ENCODE assay signal across 24 cellular contexts in genomic region chr15:81611679-81612078, GRCh38.
"Had no signal": no experiment of that assay in that cellular context is flagged by ENCODE, and none has a peak within 500 bp of the region (broad histone marks: within the 10 kb centered on the region; RNA-seq: fewer than 3 reads in every experiment).

No MANE protein-coding gene starts in this region.

- H3K27ac Mint-ChIP-seq: mesothelial cell of epicardium, naive B cell had no signal

- DNase-seq: dermis blood vessel endothelial cell; dorsolateral prefrontal cortex; effector CD4-positive, alpha-beta T cell; effector memory CD4-positive, alpha-beta T cell; foreskin keratinocyte; head of caudate nucleus; heart right ventricle; hippocampal formation; left cardiac atrium; left lung; left ventricle myocardium superior; lower lobe of right lung; mesenchymal stem cell; mucosa of descending colon; naive B cell had no signal

- FAIRE-seq: colon, endothelial cell of umbilical vein, frontal cortex, islet of Langerhans, keratinocyte had no signal

- H3K4me1 ChIP-seq: esophagus muscularis mucosa, foreskin keratinocyte, gastroesophageal sphincter, heart right ventricle, left lung, lower lobe of right lung had no signal

- H3K9me3 ChIP-seq: esophagus muscularis mucosa, gastroesophageal sphincter, heart right ventricle, left lung, lower lobe of right lung, mucosa of descending colon had no signal

- H3K27ac ChIP-seq: coronary artery, dorsolateral prefrontal cortex, esophagus muscularis mucosa, foreskin keratinocyte, gastroesophageal sphincter, heart right ventricle, left lung, lower lobe of right lung had no signal

- H3K4me3 ChIP-seq: coronary artery, dorsolateral prefrontal cortex, esophagus muscularis mucosa, gastroesophageal sphincter, heart right ventricle, left lung, lower lobe of right lung, mucosa of descending colon had no signal

- H3K36me3 ChIP-seq: esophagus muscularis mucosa, gastroesophageal sphincter, heart right ventricle, left lung, lower lobe of right lung had no signal

- H3K36me3 Mint-ChIP-seq: mesothelial cell of epicardium, naive B cell had no signal

- H3K4me3 Mint-ChIP-seq: mesothelial cell of epicardium, naive B cell had no signal

- ATAC-seq: foreskin keratinocyte, gastroesophageal sphincter, heart right ventricle, left cardiac atrium, left lung, left ventricle myocardium superior, lower lobe of right lung, mucosa of descending colon had no signal

- H3K9me3 Mint-ChIP-seq: mesothelial cell of epicardium, naive B cell had no signal

- H3K27me3 ChIP-seq: esophagus muscularis mucosa, foreskin keratinocyte, gastroesophageal sphincter, left lung had no signal
